ENCODE assay signal across 10 cellular contexts in genomic region chr13:91758724-91759123, GRCh38.
"Had no signal": no experiment of that assay in that cellular context is flagged by ENCODE, and none has a peak within 500 bp of the region (broad histone marks: within the 10 kb centered on the region; RNA-seq: fewer than 3 reads in every experiment).

No MANE protein-coding gene starts in this region.

- H3K9me3 Mint-ChIP-seq: GM23338, H9 had no signal

- FAIRE-seq: H54 had no signal

- H3K4me3 ChIP-seq: GM23248, GM23338, HAP-1 had no signal

- H3K4me2 ChIP-seq: GM23338 had no signal

- H3K36me3 ChIP-seq: HAP-1 had no signal

- ATAC-seq: GM23338, HCT116 had no signal

- H3K27ac Mint-ChIP-seq: GM23338, H9, HFFc6 had no signal

- H3K9ac ChIP-seq: GM23248 had no signal

- H3K9me3 ChIP-seq: HAP-1 had no signal

- H2AFZ ChIP-seq: GM23248, GM23338 had no signal

- H3K27ac ChIP-seq: GM23248 had no signal

- H3K4me1 ChIP-seq: HAP-1 had no signal

- DNase-seq: GM23248, GOT3, H7, H9, HCEC 1CT, HFFc6 had no signal

- H3K4me3 Mint-ChIP-seq: GM23338, H9, HFFc6 had no signal
